In genomic region chr19:19643158-19644053, GRCh38 we compare ENCODE assay signal across 1 cellular context.
TF ChIP-seq lines count a peak whose summit lies in the region.

TSS of gene GMIP (minus strand) at chr19:19643657. CDS start at chr19:19643529, 128 bp downstream.

TF ChIP-seq in GM12878, 131 proteins besides CTCF, POLR2A, EP300 and RAD21 (continued from another document and continues in another):
- TF ChIP-seq CUX1 (IDR thresholded peaks at IDR 0.05; ENCODE audit: insufficient replicate concordance, low read depth, low read length): no peak
- no peak for TF ChIP-seq ZBTB40 (IDR thresholded peaks at IDR 0.05; ENCODE audit: borderline replicate concordance)
- TF ChIP-seq TAF1 (IDR thresholded peaks at IDR 0.05; ENCODE audit: borderline replicate concordance, low read depth, low read length): peak; percentile 10; the same call in 1 of the 2 replicates
- no peak for TF ChIP-seq E2F4 (IDR thresholded peaks at IDR 0.05; ENCODE audit: low read depth, low read length)
- TF ChIP-seq HDAC6 (IDR thresholded peaks at IDR 0.05; ENCODE audit: unreplicated experiment): no peak
- peak; percentile 20 for TF ChIP-seq MTA2 (IDR thresholded peaks at IDR 0.05; ENCODE audit: low read depth)
- peak; percentile 42; the same call in 1 of the 2 replicates for TF ChIP-seq YY1 (IDR thresholded peaks at IDR 0.05; ENCODE audit: low read depth, low read length)
- no peak for TF ChIP-seq HSF1 (IDR thresholded peaks at IDR 0.05; ENCODE audit: low read depth, low read length)
- peak; percentile 3 for TF ChIP-seq RELA (IDR thresholded peaks at IDR 0.05; ENCODE audit: borderline replicate concordance, partially characterized antibody)
- no peak for TF ChIP-seq IRF4 (IDR thresholded peaks at IDR 0.05; ENCODE audit: low read depth, low read length)
- no peak for TF ChIP-seq FOXK2 (IDR thresholded peaks at IDR 0.05)
- 0 out of 2 replicates have a peak, but pooled peaks have one; percentile 15 for TF ChIP-seq PAX5 (IDR thresholded peaks at IDR 0.05; ENCODE audit: borderline replicate concordance, low read depth, low read length)
- no peak for TF ChIP-seq E2F8 (IDR thresholded peaks at IDR 0.05; ENCODE audit: low read depth, partially characterized antibody)
- TF ChIP-seq YBX1 (IDR thresholded peaks at IDR 0.05): no peak
- TF ChIP-seq JUNB (IDR thresholded peaks at IDR 0.05): no peak
- TF ChIP-seq SMAD1 (IDR thresholded peaks at IDR 0.05; ENCODE audit: low read depth, partially characterized antibody): no peak
- no peak for TF ChIP-seq MAX (IDR thresholded peaks at IDR 0.05; ENCODE audit: low read depth, low read length)
- peak; percentile 39; the same call in 1 of the 2 replicates for TF ChIP-seq RB1 (IDR thresholded peaks at IDR 0.05; ENCODE audit: borderline replicate concordance)
- no peak for TF ChIP-seq NR2C2 (IDR thresholded peaks at IDR 0.05; ENCODE audit: borderline replicate concordance, control insufficient read depth, insufficient read length, low read depth)
- no peak for TF ChIP-seq SUZ12 (IDR thresholded peaks at IDR 0.05; ENCODE audit: unreplicated experiment)
- TF ChIP-seq HDAC2 (IDR thresholded peaks at IDR 0.05): no peak
- TF ChIP-seq CBFB (IDR thresholded peaks at IDR 0.05; ENCODE audit: low read depth): no peak; the same call in 1 of the 2 replicates
- no peak for TF ChIP-seq EZH2 (IDR thresholded peaks at IDR 0.05; ENCODE audit: borderline replicate concordance, control insufficient read depth, low read depth, low read length)
- TF ChIP-seq USF2 (IDR thresholded peaks at IDR 0.05; ENCODE audit: borderline replicate concordance, low read depth, low read length): no peak
- peak; percentile 20 for TF ChIP-seq RELB (IDR thresholded peaks at IDR 0.05; ENCODE audit: low read depth)
- TF ChIP-seq NR2F1 (conservative IDR thresholded peaks at IDR 0.05): peak; percentile 80
- TF ChIP-seq E4F1 (IDR thresholded peaks at IDR 0.05; ENCODE audit: borderline replicate concordance, partially characterized antibody): no peak
- TF ChIP-seq STAT3 (IDR thresholded peaks at IDR 0.05; ENCODE audit: low read depth, low read length): no peak
- no peak; the same call in 1 of the 2 replicates for TF ChIP-seq ZBED1 (IDR thresholded peaks at IDR 0.05; ENCODE audit: borderline replicate concordance)
- TF ChIP-seq EED (IDR thresholded peaks at IDR 0.05; ENCODE audit: low read depth): no peak; the same call in 1 of the 2 replicates
- no peak for TF ChIP-seq NFYA (IDR thresholded peaks at IDR 0.05; ENCODE audit: borderline replicate concordance, low read depth, low read length)
- 0 out of 2 replicates have a peak, but pooled peaks have one; percentile 58 for TF ChIP-seq STAT1 (conservative IDR thresholded peaks at IDR 0.05)
- peak; percentile 53; the same call in 1 of the 2 replicates for TF ChIP-seq ESRRA (IDR thresholded peaks at IDR 0.05; ENCODE audit: low read length)
- TF ChIP-seq MLLT1 (IDR thresholded peaks at IDR 0.05): 0 out of 2 replicates have a peak, but pooled peaks have one; percentile 12
- TF ChIP-seq TBL1XR1 (IDR thresholded peaks at IDR 0.05; ENCODE audit: low read depth, low read length): 0 out of 2 replicates have a peak, but pooled peaks have one; percentile 24
- TF ChIP-seq SMAD5 (IDR thresholded peaks at IDR 0.05; ENCODE audit: low read depth): no peak
